Comparison of ENCODE assay signal across 1 cellular context in the genomic region with DNA sequence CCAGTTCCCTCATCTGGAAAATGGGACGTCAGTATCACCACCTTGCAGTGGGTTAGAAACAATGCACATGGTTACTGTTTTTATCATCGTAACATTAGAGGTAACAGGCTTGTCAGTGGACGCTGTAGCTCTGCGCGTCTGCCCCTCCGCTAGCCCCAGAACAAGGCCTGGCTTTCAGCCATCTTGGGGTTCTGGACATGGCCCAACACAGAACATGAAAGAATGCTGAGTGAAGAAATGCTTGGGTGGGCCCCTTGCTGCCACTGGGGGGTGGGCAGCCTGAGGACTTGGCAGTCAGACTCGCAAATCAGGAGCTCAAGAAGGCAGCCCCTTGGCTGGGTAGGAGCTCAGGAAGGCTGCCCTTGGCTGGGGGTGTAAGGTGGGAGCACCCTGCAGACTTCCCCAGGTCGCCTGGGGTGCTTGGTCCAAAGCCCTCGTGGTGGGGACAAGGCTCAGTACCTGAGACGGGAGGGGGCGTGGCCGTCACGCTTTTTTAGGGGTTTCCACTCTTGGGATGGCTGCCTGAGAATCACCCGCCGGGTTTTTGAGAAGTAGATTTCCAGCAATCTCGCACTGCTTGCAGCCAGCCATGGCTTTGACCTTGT.
TF ChIP-seq lines count a peak whose summit lies in the region.

No MANE protein-coding gene starts in this region.

TF ChIP-seq in H1, 55 proteins besides CTCF, POLR2A, EP300 and RAD21:
- TF ChIP-seq BACH1 (IDR thresholded peaks at IDR 0.05; ENCODE audit: low read length) (no peak), CBX8 (IDR thresholded peaks at IDR 0.05; ENCODE audit: borderline replicate concordance, low read depth, low read length) (no peak), TAF7 (optimal IDR thresholded peaks at IDR 0.05; ENCODE audit: borderline replicate concordance, low read depth, low read length) (no peak), KDM5A (IDR thresholded peaks at IDR 0.05; ENCODE audit: low read length) (no peak)
